ENCODE assay signal across 8 cellular contexts in genomic region chr11:60914620-60915249, GRCh38. TPM values are rescaled to one million over a fixed set of nuclear protein-coding genes. Genes with fewer than 3 reads are reported as not detected.
DNase-seq lines count a peak whose midpoint lies in the region; ATAC-seq, FAIRE-seq and TF ChIP-seq lines count a peak whose summit lies in the region.

No MANE protein-coding gene starts in this region.

- FAIRE-seq in astrocyte (lab: Jason Lieb, UNC): no peak
- no peak for FAIRE-seq in small intestine (lab: Jason Lieb, UNC)

- peak overlapping the region; percentile 95 for H3K4me3 Mint-ChIP-seq in astrocyte (ENCODE audit: unreplicated experiment)

- DNase-seq in Panc1 (ENCODE audit: low read depth, low spot score) (no peak), astrocyte (ENCODE audit: low read depth) (peak; percentile 22), small intestine (peak; percentile 31), SKM-1 treated with dmso at 0.1 percent for 144 hours (lab: John Stamatoyannopoulos, UW; ENCODE audit: unreplicated experiment) (no peak), GM13976 (ENCODE audit: low spot score) (no peak)

- POLR2A ChIA-PET in HEK293 (lab: Yijun Ruan, JAX) (interaction anchor here (0.6 to 4.0 kb wide), 13 partner anchors 9 to 1625 kb away, joined by 3 to 36 read pairs (median 4); partner anchors contain the start of genes PRPF19, TMEM132A, TMEM216 and VPS37C), Panc1 (lab: Charles Lee) (no interaction called here)

- intact Hi-C loops in Panc1 (cut with micrococcal nuclease; ENCODE audit: unreplicated experiment): no loop called here

- H3K9me3 ChIP-seq in DOHH2 (ENCODE audit: control insufficient read depth, insufficient read depth, low read length) (peaks cover 8% of the 10 kb centered on the region), HEK293 (ENCODE audit: control insufficient read depth, insufficient read depth, low read depth, low read length) (no peaks in the 10 kb centered on the region), Panc1 (ENCODE audit: control insufficient read depth, insufficient read depth, low read depth, low read length) (no peaks in the 10 kb centered on the region), astrocyte (ENCODE audit: insufficient read depth, low read depth, low read length) (no peaks in the 10 kb centered on the region), iPS-15b (ENCODE audit: control insufficient read depth, insufficient read depth, low read length) (no peaks in the 10 kb centered on the region), small intestine (ENCODE audit: control insufficient read depth, low read depth) (no peaks in the 10 kb centered on the region)

- H3K4me2 ChIP-seq in DOHH2 (ENCODE audit: low read length) (peak overlapping the region; percentile 88), astrocyte (ENCODE audit: low read length) (peak overlapping the region; percentile 86)

- TF ChIP-seq CTCF in DOHH2 (IDR thresholded peaks at IDR 0.05; ENCODE audit: low read depth, low read length, poor library complexity, severe bottlenecking): no peak
- peak; percentile 6; the same call in 1 of the 2 replicates for TF ChIP-seq CTCF in HEK293 (tag by site-specific recombination; IDR thresholded peaks at IDR 0.05)
- TF ChIP-seq CTCF in Panc1 (IDR thresholded peaks at IDR 0.05): no peak
- no peak for TF ChIP-seq CTCF in astrocyte (IDR thresholded peaks at IDR 0.05; ENCODE audit: insufficient read depth, low read depth, low read length)
- no peak for TF ChIP-seq CTCF in GM13976 (IDR thresholded peaks at IDR 0.05; ENCODE audit: borderline replicate concordance, control extremely low read depth, extremely low read depth, insufficient read depth, missing control alignments)

- peaks cover 14% of the 10 kb centered on the region for H3K27me3 Mint-ChIP-seq in astrocyte (ENCODE audit: low read depth, unreplicated experiment)

- no TSS peak for BruUV-seq in Panc1 (replicated peaks; lab: Mats Ljungman, UMichigan)

- peak overlapping the region; percentile 81 for H3K9ac ChIP-seq in astrocyte (ENCODE audit: low read length)
- peak overlapping the region; percentile 29 for H3K9ac ChIP-seq in iPS-15b (ENCODE audit: low read depth, low read length)

- H3K27ac ChIP-seq in DOHH2 (ENCODE audit: low read depth, low read length) (peak overlapping the region; percentile 75), HEK293 (ENCODE audit: extremely low read depth, low read depth, low read length) (peak overlapping the region; percentile 61; the same call in 1 of the 2 replicates), Panc1 (ENCODE audit: low read length) (peak overlapping the region; percentile 97), astrocyte (ENCODE audit: low read depth, low read length) (peak overlapping the region; percentile 84), small intestine (ENCODE audit: low read depth in 1 of 2, low read length in 1 of 2) (peak overlapping the region; percentile 77 to 95)

- peaks cover 5% of the 10 kb centered on the region for H3K36me3 Mint-ChIP-seq in astrocyte (ENCODE audit: low read depth, unreplicated experiment)

- H3K9me3 Mint-ChIP-seq in astrocyte (ENCODE audit: unreplicated experiment): peaks cover 4% of the 10 kb centered on the region

- peaks cover 42% of the 10 kb centered on the region for H3K36me3 ChIP-seq in DOHH2 (ENCODE audit: control insufficient read depth, low read length)
- peaks cover 0 to 22% of the 10 kb centered on the region in 2 experiments; a peak in 1 of 3 replicates for H3K36me3 ChIP-seq in HEK293 (ENCODE audit: control insufficient read depth in 2 of 2, insufficient read depth in 1 of 2, low read length in 2 of 2)
- H3K36me3 ChIP-seq in Panc1 (ENCODE audit: control insufficient read depth, insufficient read depth, low read length): no peaks in the 10 kb centered on the region; the same call in 1 of the 2 replicates
- no peaks in the 10 kb centered on the region for H3K36me3 ChIP-seq in astrocyte (ENCODE audit: insufficient read depth, low read length)
- no peaks in the 10 kb centered on the region for H3K36me3 ChIP-seq in iPS-15b (ENCODE audit: control insufficient read depth, insufficient read depth, low read length)
- peaks cover 0 to 2% of the 10 kb centered on the region in 2 donors for H3K36me3 ChIP-seq in small intestine (ENCODE audit: control insufficient read depth in 2 of 2, insufficient read depth in 2 of 2, low read length in 2 of 2)

- H3K4me1 ChIP-seq in DOHH2 (ENCODE audit: control insufficient read depth, low read length) (peaks cover 81% of the 10 kb centered on the region), HEK293 (ENCODE audit: control insufficient read depth, insufficient read depth, low read length) (no peaks in the 10 kb centered on the region), Panc1 (ENCODE audit: control insufficient read depth, insufficient read depth, low read length) (peaks cover 15% of the 10 kb centered on the region), astrocyte (ENCODE audit: insufficient read depth, low read length) (peaks cover 36% of the 10 kb centered on the region), iPS-15b (ENCODE audit: control insufficient read depth, insufficient read depth, low read length) (peaks cover 9% of the 10 kb centered on the region), small intestine (ENCODE audit: control insufficient read depth in 2 of 2, insufficient read depth in 1 of 2, low read depth in 1 of 2, low read length in 1 of 2) (peaks cover 6 to 8% of the 10 kb centered on the region in 2 donors)

- H3K4me3 ChIP-seq in DOHH2 (ENCODE audit: low read length) (peak overlapping the region; percentile 88), HEK293 (ENCODE audit: low read depth, low read length) (peak overlapping the region; percentile 55), Panc1 (ENCODE audit: low read depth in 2 of 2, low read length in 2 of 2) (peak overlapping the region; percentile 69 to 79), astrocyte (ENCODE audit: insufficient read depth, low read depth, low read length) (peak overlapping the region; percentile 66), iPS-15b (ENCODE audit: low read depth, low read length) (peak overlapping the region; percentile 84), small intestine (ENCODE audit: low read depth in 1 of 2, low read length in 2 of 2) (peak overlapping the region; percentile 68 to 86)

- peaks cover 57% of the 10 kb centered on the region for H3K79me2 ChIP-seq in DOHH2 (ENCODE audit: control insufficient read depth, low read length)
- H3K79me2 ChIP-seq in astrocyte (ENCODE audit: insufficient read depth, low read length): peaks cover 53% of the 10 kb centered on the region

- CTCF ChIA-PET in HEK293 (lab: Yijun Ruan, JAX) (interaction anchor here (0.6 to 6.2 kb wide), 11 partner anchors 15 to 1025 kb away, joined by 3 to 30 read pairs (median 3); no protein-coding TSS in a partner anchor), Panc1 (lab: Charles Lee) (interaction anchor here (1.0 kb wide), 1 partner anchor 212 kb away, joined by 3 read pairs; no protein-coding TSS in a partner anchor)

- peaks cover 11% of the 10 kb centered on the region for H3F3A ChIP-seq in DOHH2 (ENCODE audit: control insufficient read depth, insufficient read depth)

- H4K20me1 ChIP-seq in DOHH2 (ENCODE audit: control insufficient read depth, insufficient read depth, low read depth, low read length) (no peaks in the 10 kb centered on the region; the same call in 1 of the 2 replicates), astrocyte (ENCODE audit: insufficient read depth, low read length) (peaks cover 22% of the 10 kb centered on the region)

- H3K4me1 Mint-ChIP-seq in astrocyte (ENCODE audit: low read depth, unreplicated experiment): peaks cover 16% of the 10 kb centered on the region

- H3K9me2 ChIP-seq in DOHH2 (replicated peaks; ENCODE audit: control insufficient read depth, low read length): no peaks in the 10 kb centered on the region

- H2AFZ ChIP-seq in astrocyte (ENCODE audit: low read depth, low read length): peak overlapping the region; percentile 82

- in situ Hi-C loops in Panc1 (cut with HindIII; ENCODE audit: low pct_unique_long_range_greater_than_20kb, low sequenced_read_pairs): no loop called here
- in situ Hi-C loops in GM13976 (cut with MboI; ENCODE audit: low sequenced_read_pairs, unreplicated experiment): no loop called here

- H3K27ac Mint-ChIP-seq in astrocyte (ENCODE audit: unreplicated experiment): peak overlapping the region; percentile 88

- peak; percentile 35 for ATAC-seq in Panc1

- H3K27me3 ChIP-seq in DOHH2 (ENCODE audit: control insufficient read depth, low read length) (no peaks in the 10 kb centered on the region), Panc1 (ENCODE audit: control insufficient read depth, insufficient read depth, low read length) (no peaks in the 10 kb centered on the region), astrocyte (ENCODE audit: insufficient read depth, low read length) (peaks cover 6% of the 10 kb centered on the region), iPS-15b (ENCODE audit: control insufficient read depth, insufficient read depth, low read length) (peaks cover 29% of the 10 kb centered on the region), small intestine (ENCODE audit: control insufficient read depth in 2 of 2, insufficient read depth in 2 of 2, low read length in 2 of 2) (no peaks in the 10 kb centered on the region)

- 0 to 1% (median 1%) methylated on average over 32 of the region's 32 CpGs for WGBS in small intestine, 3 donors

TF ChIP-seq in HEK293, 187 proteins besides CTCF, POLR2A, EP300 and RAD21 (continues in another document):
- TF ChIP-seq ZNF501 (tag by site-specific recombination; IDR thresholded peaks at IDR 0.05) (no peak), ZBTB17 (tag by site-specific recombination; IDR thresholded peaks at IDR 0.05) (no peak), SP7 (tag by site-specific recombination; IDR thresholded peaks at IDR 0.05) (no peak), ZSCAN23 (tag by site-specific recombination; IDR thresholded peaks at IDR 0.05) (no peak), ZNF239 (tag by site-specific recombination; IDR thresholded peaks at IDR 0.05) (peak; percentile 33; the same call in 1 of the 2 replicates), YY1 (tag by site-specific recombination; IDR thresholded peaks at IDR 0.05) (no peak)

RNA-seq across cellular contexts. Expression of gene TMEM109, which starts 0.8 kb away (rescaled TPM):
- total RNA-seq in Panc1 (2021; ENCODE audit: unreplicated experiment) (91.8 TPM), astrocyte (72.8 and 72.9 TPM in 2 replicates)
- polyA plus RNA-seq in Panc1 (2012; ENCODE audit: insufficient read length): 72.0 TPM
- polyA plus RNA-seq in small intestine: 10 to 100 TPM; 14.1 to 63.7 (median 30.5) TPM

RNA-seq across cellular contexts. Expression of gene PRPF19, which starts 8.3 kb away (rescaled TPM):
- 149 TPM for total RNA-seq in Panc1 (2021; ENCODE audit: unreplicated experiment)
- polyA plus RNA-seq in Panc1 (2012; ENCODE audit: insufficient read length): 198 TPM
- 58.4 and 61.9 TPM in 2 replicates for total RNA-seq in astrocyte
- 10 to 100 TPM; 47.9 to 99.8 (median 61.6) TPM for polyA plus RNA-seq in small intestine

RNA-seq across cellular contexts. Expression of gene TMEM132A, which starts 9.5 kb away (rescaled TPM):
- total RNA-seq in Panc1 (2021; ENCODE audit: unreplicated experiment): 154 TPM
- 211 TPM for polyA plus RNA-seq in Panc1 (2012; ENCODE audit: insufficient read length)
- total RNA-seq in astrocyte: 117 TPM in 2 replicates
- polyA plus RNA-seq in small intestine: 1 to 10 TPM in 2 of 3 donors, under 1 TPM in 1; 0.89 to 6.9 (median 1.1) TPM

RNA-seq across cellular contexts. Expression of gene SLC15A3, which starts 37.2 kb away (rescaled TPM):
- 8.7 TPM for total RNA-seq in Panc1 (2021; ENCODE audit: unreplicated experiment)
- 6.4 TPM for polyA plus RNA-seq in Panc1 (2012; ENCODE audit: insufficient read length)
- total RNA-seq in astrocyte: 66.3 and 87.8 TPM in 2 replicates
- polyA plus RNA-seq in small intestine: 10 to 100 TPM in 2 of 3 donors, 1 to 10 TPM in 1; 4.5 to 26.0 (median 11.1) TPM

RNA-seq across cellular contexts. Expression of gene ZP1, which starts 47.4 kb away (rescaled TPM):
- total RNA-seq in Panc1 (2021; ENCODE audit: unreplicated experiment): not detected
- not detected for polyA plus RNA-seq in Panc1 (2012; ENCODE audit: insufficient read length)
- 0.43 TPM in 1 of 2 replicates, not detected in the other for total RNA-seq in astrocyte
- polyA plus RNA-seq in small intestine: 1 to 10 TPM in 1 of 3 donors, under 1 TPM in 1, not detected in 1; 0.33 to 2.7 TPM

Comparison
In these comparisons a context has a peak if more than half of its experiments do, and no peak if none do; other contexts are left out.
1. DNase-seq: peak in astrocyte (single experiment) and small intestine (single experiment); none in Panc1 (single experiment), SKM-1 treated with dmso at 0.1 percent for 144 hours (single experiment) and GM13976 (single experiment).
2. Peak in every context shown above with its lines, with median percentiles within 50 percentile points of each other: H3K27ac ChIP-seq and H3K4me3 ChIP-seq.